In genomic region chr10:34113504-34114225, GRCh38 we compare ENCODE assay signal across 1 cellular context.
TF ChIP-seq lines count a peak whose summit lies in the region.

No MANE protein-coding gene starts in this region.

TF ChIP-seq in HepG2, 621 proteins besides CTCF, POLR2A, EP300 and RAD21 (continued from another document):
- TF ChIP-seq ZNF761 (CRISPR knock-in tag; conservative IDR thresholded peaks at IDR 0.05) (no peak), ZNF180 (CRISPR knock-in tag; IDR thresholded peaks at IDR 0.05; ENCODE audit: borderline replicate concordance, low read depth) (no peak), KDM1A (CRISPR knock-in tag; IDR thresholded peaks at IDR 0.05) (no peak), PBX2 (CRISPR knock-in tag; IDR thresholded peaks at IDR 0.05) (no peak), PRPF4 (IDR thresholded peaks at IDR 0.05; ENCODE audit: low read depth, low read length, poor library complexity, severe bottlenecking) (no peak), ZNF275 (CRISPR knock-in tag; IDR thresholded peaks at IDR 0.05; ENCODE audit: borderline replicate concordance) (no peak), CBX2 (IDR thresholded peaks at IDR 0.05; ENCODE audit: low read depth, low read length) (no peak), CBX2 (CRISPR knock-in tag; IDR thresholded peaks at IDR 0.05; ENCODE audit: low read depth) (no peak), NAIF1 (CRISPR knock-in tag; IDR thresholded peaks at IDR 0.05; ENCODE audit: borderline replicate concordance) (no peak), YY1 (IDR thresholded peaks at IDR 0.05; ENCODE audit: insufficient read depth, insufficient replicate concordance, low read depth, low read length) (no peak), ZBTB1 (CRISPR knock-in tag; IDR thresholded peaks at IDR 0.05; ENCODE audit: borderline replicate concordance) (no peak)
- TF ChIP-seq, protein P1, sequence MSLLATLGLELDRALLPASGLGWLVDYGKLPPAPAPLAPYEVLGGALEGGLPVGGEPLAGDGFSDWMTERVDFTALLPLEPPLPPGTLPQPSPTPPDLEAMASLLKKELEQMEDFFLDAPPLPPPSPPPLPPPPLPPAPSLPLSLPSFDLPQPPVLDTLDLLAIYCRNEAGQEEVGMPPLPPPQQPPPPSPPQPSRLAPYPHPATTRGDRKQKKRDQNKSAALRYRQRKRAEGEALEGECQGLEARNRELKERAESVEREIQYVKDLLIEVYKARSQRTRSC (CRISPR knock-in tag; IDR thresholded peaks at IDR 0.05; ENCODE audit: low read depth) = no peak
TF ChIP-seq in HepG2: peak in this region for 0.
